Comparison of ENCODE assay signal across 21 cellular contexts in genomic region chr1:8503842-8504241, GRCh38.
"Had no signal": no experiment of that assay in that cellular context is flagged by ENCODE, and none has a peak within 500 bp of the region (broad histone marks: within the 10 kb centered on the region; RNA-seq: fewer than 3 reads in every experiment).

No MANE protein-coding gene starts in this region.

- H3K9me3 ChIP-seq: neutrophil, ovary, psoas muscle, right atrium auricular region, spleen, thoracic aorta, vagina had no signal

- H3K4me1 ChIP-seq: right atrium auricular region, vagina had no signal

- H3K36me3 ChIP-seq: neutrophil, ovary, thoracic aorta had no signal

- ATAC-seq: left lobe of liver; natural killer cell treated with Interleukin-12 subunit alpha and Interleukin-12 subunit beta and Interleukin-15 and Interleukin-18, amount 100 ng/mL, for 72 hours; psoas muscle had no signal

- H3K4me3 ChIP-seq: coronary artery, ovary, psoas muscle, right atrium auricular region, spleen, thoracic aorta, vagina had no signal

- H3K4me3 Mint-ChIP-seq: activated naive CD8-positive, alpha-beta T cell treated with anti-CD3 and anti-CD28 coated beads, Interleukin-2, amount 10 ng/mL, durations not matched to agents 7 days and 5 days; natural killer cell treated with Interleukin-12 subunit alpha and Interleukin-12 subunit beta and Interleukin-15 and Interleukin-18, amount 100 ng/mL, for 72 hours; type B pancreatic cell had no signal

- DNase-seq: activated naive CD4-positive, alpha-beta T cell; activated naive CD8-positive, alpha-beta T cell treated with anti-CD3 and anti-CD28 coated beads, Interleukin-2, amount 10 ng/mL, durations not matched to agents 7 days and 5 days; activated T-cell treated with anti-CD3 and anti-CD28 coated beads, Interleukin-2, amount 50 U/mL, for 1 hour; amniotic stem cell; cerebellar nuclear complex; kidney; ovary; psoas muscle; spleen; stimulated activated CD4-positive, alpha-beta T cell treated with anti-CD3 and anti-CD28 coated beads, Interleukin-4, amount 100 ng/mL, for 1 hour; stimulated activated naive CD4-positive, alpha-beta T cell treated with Interleukin-2 at 50 U/mL for 16 hours had no signal

- H3K27ac Mint-ChIP-seq: activated naive CD8-positive, alpha-beta T cell treated with anti-CD3 and anti-CD28 coated beads, Interleukin-2, amount 10 ng/mL, durations not matched to agents 7 days and 5 days; activated T-helper 2 cell treated with anti-CD3 and anti-CD28 coated beads, Interferon-gamma antibody, Interleukin-2, Interleukin-4, amounts not matched to agents 10 μg/mL and 5 μg/mL and 100 μg/mL, durations not matched to agents 14 hours and 24 hours and 36 hours; natural killer cell treated with Interleukin-12 subunit alpha and Interleukin-12 subunit beta and Interleukin-15 and Interleukin-18, amount 100 ng/mL, for 72 hours; type B pancreatic cell had no signal

- H3K9me3 Mint-ChIP-seq: activated naive CD8-positive, alpha-beta T cell treated with anti-CD3 and anti-CD28 coated beads, Interleukin-2, amount 10 ng/mL, durations not matched to agents 7 days and 5 days; activated T-helper 2 cell treated with anti-CD3 and anti-CD28 coated beads, Interferon-gamma antibody, Interleukin-2, Interleukin-4, amounts not matched to agents 10 μg/mL and 5 μg/mL and 100 μg/mL, durations not matched to agents 14 hours and 24 hours and 36 hours; natural killer cell treated with Interleukin-12 subunit alpha and Interleukin-12 subunit beta and Interleukin-15 and Interleukin-18, amount 100 ng/mL, for 72 hours; type B pancreatic cell had no signal

- H3K36me3 Mint-ChIP-seq: natural killer cell treated with Interleukin-12 subunit alpha and Interleukin-12 subunit beta and Interleukin-15 and Interleukin-18, amount 100 ng/mL, for 72 hours had no signal

- H3K27me3 ChIP-seq: neutrophil, ovary, right atrium auricular region, spleen, vagina had no signal

- H3K4me1 Mint-ChIP-seq: activated naive CD8-positive, alpha-beta T cell treated with anti-CD3 and anti-CD28 coated beads, Interleukin-2, amount 10 ng/mL, durations not matched to agents 7 days and 5 days had no signal

- H3K27ac ChIP-seq: coronary artery, epithelial cell of prostate, neutrophil, ovary, psoas muscle, right atrium auricular region, spleen, thoracic aorta, vagina had no signal

- H3K27me3 Mint-ChIP-seq: activated naive CD8-positive, alpha-beta T cell treated with anti-CD3 and anti-CD28 coated beads, Interleukin-2, amount 10 ng/mL, durations not matched to agents 7 days and 5 days; natural killer cell treated with Interleukin-12 subunit alpha and Interleukin-12 subunit beta and Interleukin-15 and Interleukin-18, amount 100 ng/mL, for 72 hours; type B pancreatic cell had no signal
